8 cellular contexts compared by ENCODE assay signal in the genomic region with DNA sequence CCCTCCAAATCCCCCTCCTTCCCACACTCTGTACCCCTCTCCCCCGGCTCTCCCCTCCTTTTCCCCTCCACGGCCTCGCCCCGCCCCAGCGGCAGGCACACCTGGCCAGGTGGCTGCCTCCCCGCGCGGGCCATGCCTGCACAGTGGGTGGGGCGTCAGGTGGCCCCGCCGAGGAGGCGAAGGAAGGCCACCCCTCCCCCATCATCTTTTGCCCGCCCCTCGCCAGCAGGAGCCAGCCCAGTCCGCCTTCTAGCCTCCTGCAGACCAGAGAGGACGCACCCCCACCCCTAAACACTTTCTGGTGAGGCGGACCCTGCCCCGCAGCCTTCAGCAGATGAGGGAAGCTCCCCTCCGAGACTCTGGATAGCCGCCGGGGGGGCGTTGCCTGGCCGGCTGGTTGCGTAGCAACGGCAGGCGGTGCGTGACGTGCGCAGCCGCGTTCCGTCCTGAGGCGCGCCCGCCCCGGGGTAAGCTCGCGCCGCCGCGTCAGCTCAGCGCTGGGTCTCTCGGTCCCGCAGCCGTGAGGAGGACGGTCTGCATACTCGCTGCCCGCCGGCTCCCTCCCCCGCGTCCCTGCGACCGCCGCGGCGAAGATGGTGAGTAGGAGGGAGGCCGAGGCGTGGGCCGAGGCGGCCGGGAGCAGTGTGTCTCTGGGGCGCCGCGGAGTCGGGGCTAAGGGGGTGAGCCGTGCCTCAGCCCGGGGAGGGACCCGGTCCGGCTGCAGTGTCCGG. TPM values are rescaled to one million over a fixed set of nuclear protein-coding genes. Genes with fewer than 3 reads are reported as not detected.
DNase-seq lines count a peak whose midpoint lies in the region; ATAC-seq and TF ChIP-seq lines count a peak whose summit lies in the region.

Gene DSTN (plus strand): TSS at position 460 of the 731 bp plus-strand sequence. CDS start 134 bp downstream, at position 594.

- peak within 1 kb of the TSS; percentile 95 for H3K4me2 ChIP-seq in mammary epithelial cell (ENCODE audit: insufficient read depth, low read depth, low read length)

- CTCF ChIA-PET in AG04450 (lab: Charles Lee) (interaction anchor here (0.7 to 2.7 kb wide), 3 partner anchors 12 to 33 kb away, joined by 3 to 19 read pairs (median 4); no protein-coding TSS in a partner anchor), mammary epithelial cell (lab: Charles Lee; ENCODE audit: low non-redundant PET) (interaction anchor here (0.7 kb wide), 1 partner anchor 30 kb away, joined by 3 read pairs; no protein-coding TSS in a partner anchor)

- H3K4me3 ChIP-seq in AG04450 (ENCODE audit: low read depth, low read length) (peak within 1 kb of the TSS; percentile 87), WI38 (ENCODE audit: low read depth, low read length) (peak within 1 kb of the TSS; percentile 91), mammary epithelial cell (replicated peaks in 1 of 3; ENCODE audit: insufficient read depth in 1 of 3, low read depth in 2 of 3, low read length in 3 of 3) (peak within 1 kb of the TSS; percentile 95 to 99 (median 95)), iPS-20b (ENCODE audit: low read length) (peak within 1 kb of the TSS; percentile 86), skin epidermis (peak within 1 kb of the TSS; percentile 73 to 99 (median 83))

- peaks cover 55% of the 10 kb centered on the region for H3K79me2 ChIP-seq in mammary epithelial cell (ENCODE audit: insufficient read depth, low read length)

- H3K27me3 ChIP-seq in AG04450 (ENCODE audit: control insufficient read depth, insufficient read depth, low read length) (no peaks in the 10 kb centered on the region), mammary epithelial cell (ENCODE audit: insufficient read depth, low read length) (no peaks in the 10 kb centered on the region), iPS-20b (ENCODE audit: insufficient read depth, low read length) (no peaks in the 10 kb centered on the region)

- in situ Hi-C loops in mammary epithelial cell (cut with MboI; ENCODE audit: low sequenced_read_pairs in 2 of 2): no loop called here

- H3K36me3 ChIP-seq in mammary epithelial cell (ENCODE audit: insufficient read depth, low read length): no peaks in the 10 kb centered on the region
- H3K36me3 ChIP-seq in iPS-20b (ENCODE audit: insufficient read depth, low read depth, low read length): no peaks in the 10 kb centered on the region

- DNase-seq in AG04450 (ENCODE audit: low read depth, low spot score) (peak; percentile 88), NCI-H2196 treated with DMSO at 0.1 percent for 48 hours (lab: John Stamatoyannopoulos, UW; ENCODE audit: unreplicated experiment) (peak; percentile 90), mammary epithelial cell (peak; percentile 95)

- dilution Hi-C loops in mammary epithelial cell (cut with HindIII; ENCODE audit: low sequenced_read_pairs): loop anchor here (5.0 kb wide), 1 partner anchor 62 kb away; no protein-coding TSS in a partner anchor

- H3K9me3 ChIP-seq in AG04450 (ENCODE audit: control insufficient read depth, insufficient read depth, low read length) (no peaks in the 10 kb centered on the region; the same call in 1 of the 2 replicates), mammary epithelial cell (replicated peaks; ENCODE audit: insufficient read depth, low read length) (no peaks in the 10 kb centered on the region), iPS-20b (ENCODE audit: insufficient read depth, low read depth, low read length) (no peaks in the 10 kb centered on the region)

- H3K4me1 ChIP-seq in mammary epithelial cell (ENCODE audit: insufficient read depth, low read length): peaks cover 38% of the 10 kb centered on the region
- H3K4me1 ChIP-seq in iPS-20b (ENCODE audit: insufficient read depth, low read length): peaks cover 36% of the 10 kb centered on the region

- peak within 1 kb of the TSS; percentile 70 for H2AFZ ChIP-seq in mammary epithelial cell (ENCODE audit: low read depth, low read length)

- H3K27ac ChIP-seq in AG04450 (ENCODE audit: low read depth, low read length): peak within 1 kb of the TSS; percentile 95
- peak within 1 kb of the TSS; percentile 97 for H3K27ac ChIP-seq in mammary epithelial cell (ENCODE audit: insufficient read depth, low read depth, low read length)
- H3K27ac ChIP-seq in iPS-20b (ENCODE audit: low read length): peak within 1 kb of the TSS; percentile 93
- H3K27ac ChIP-seq in skin epidermis: peak within 1 kb of the TSS; percentile 93 to 99 (median 98)

- POLR2A ChIA-PET in AG04450 (lab: Yijun Ruan, JAX): interaction anchor here (0.6 to 2.6 kb wide), 22 partner anchors 10 to 1276 kb away, joined by 3 to 59 read pairs (median 6); partner anchors contain the start of genes BFSP1 and RRBP1

- H3K9ac ChIP-seq in mammary epithelial cell (ENCODE audit: insufficient read depth, low read length): peak within 1 kb of the TSS; percentile 97
- peak within 1 kb of the TSS; percentile 91 for H3K9ac ChIP-seq in iPS-20b (ENCODE audit: low read depth, low read length)

- TF ChIP-seq CTCF in AG04450 (IDR thresholded peaks at IDR 0.05; ENCODE audit: low read depth, low read length) (no peak), WI38 (IDR thresholded peaks at IDR 0.05; ENCODE audit: low read depth, low read length) (no peak), mammary epithelial cell (conservative IDR thresholded peaks at IDR 0.05 in 1 of 2, IDR thresholded peaks at IDR 0.05 in 1 of 2; ENCODE audit: extremely low read depth in 1 of 2, insufficient read depth in 1 of 2, low read depth in 1 of 2, low read length in 2 of 2) (no peak)

- WGBS in mammary epithelial cell (ENCODE audit: low coverage, missing lambda C conversion rate): 20% methylated on average over 1 of the region's 70 CpGs

- intact Hi-C loops in mammary epithelial cell (cut with micrococcal nuclease): loop anchor here (1.0 to 2.0 kb wide), 4 partner anchors 11 to 41 kb away; no protein-coding TSS in a partner anchor

- no peaks in the 10 kb centered on the region for H4K20me1 ChIP-seq in mammary epithelial cell (ENCODE audit: insufficient read depth, low read length)

- ATAC-seq in GM18870 (IDR thresholded peaks at IDR 0.05; ENCODE audit: unreplicated experiment) (peak; percentile 71), HG03108 (IDR thresholded peaks at IDR 0.05; ENCODE audit: unreplicated experiment) (peak; percentile 89)

- BruUV-seq in mammary epithelial cell (replicated peaks; lab: Mats Ljungman, UMichigan): no TSS peak

RNA-seq across cellular contexts. Expression of gene DSTN, which starts in this region (rescaled TPM):
- polyA plus RNA-seq in AG04450 (2011; rRNA removed) (318 and 414 TPM in 2 replicates), mammary epithelial cell (211 TPM)
- 27.3 and 48.9 TPM in 2 replicates for polyA minus RNA-seq in AG04450 (2011; rRNA and poly(A)+ RNA removed)
- 100 to 1,000 TPM; 398 to 428 TPM for total RNA-seq in mammary epithelial cell
- polyA minus RNA-seq in mammary epithelial cell: 110 TPM

Comparison
In these comparisons a context has a peak if more than half of its experiments do, and no peak if none do; other contexts are left out.
1. Peak in every context shown above with its lines: DNase-seq, ATAC-seq, H3K4me3 ChIP-seq and H3K27ac ChIP-seq.